In genomic region chr4:40121515-40121914, GRCh38 we compare ENCODE assay signal across 8 cellular contexts.
DNase-seq lines count a peak whose midpoint lies in the region; ATAC-seq and TF ChIP-seq lines count a peak whose summit lies in the region.

No MANE protein-coding gene starts in this region.

- H3K27ac ChIP-seq in H9 (ENCODE audit: insufficient read length, low read depth, low read length) = peak overlapping the region; percentile 46
- H3K27ac ChIP-seq in CD8-positive, alpha-beta memory T cell (ENCODE audit: low read depth, low read length) = no peak overlapping the region

- no peak overlapping the region for H2AK5ac ChIP-seq in H9 (ENCODE audit: insufficient read length, low read length)

- H3K79me1 ChIP-seq in H9 (ENCODE audit: insufficient read depth, low read depth, low read length, poor library complexity, severe bottlenecking) = no peaks in the 10 kb centered on the region

- H4K20me1 ChIP-seq in H9 (ENCODE audit: control insufficient read depth, insufficient read depth, insufficient read length) = no peaks in the 10 kb centered on the region

- ATAC-seq in GM19324 (IDR thresholded peaks at IDR 0.05; ENCODE audit: low FRiP score, unreplicated experiment) (no peak), HG03354 (IDR thresholded peaks at IDR 0.05; ENCODE audit: poor library complexity, severe bottlenecking, unreplicated experiment) (no peak)

- H3K4me1 ChIP-seq in H9 (ENCODE audit: insufficient read depth, low read length) = peaks cover 4% of the 10 kb centered on the region
- H3K4me1 ChIP-seq in CD8-positive, alpha-beta memory T cell (ENCODE audit: insufficient read depth, low read length) = peaks cover 33% of the 10 kb centered on the region

- H3K56ac ChIP-seq in H9 (ENCODE audit: insufficient read length, low read depth, low read length) = no peak overlapping the region

- H3K23me2 ChIP-seq in H9 (ENCODE audit: insufficient read length, low read depth, low read length, poor library complexity, severe bottlenecking) = no peaks in the 10 kb centered on the region

- H3K4me3 Mint-ChIP-seq in CD14-positive monocyte = no peak overlapping the region
- no peak overlapping the region for H3K4me3 Mint-ChIP-seq in H9
- no peak overlapping the region for H3K4me3 Mint-ChIP-seq in CD8-positive, alpha-beta memory T cell

- POLR2A ChIA-PET in CD8-positive, alpha-beta memory T cell (lab: Charles Lee) = interaction anchor here (0.9 kb wide), 1 partner anchor 190 kb away, joined by 3 read pairs; no protein-coding TSS in a partner anchor

- TF ChIP-seq CTCF in CD14-positive monocyte (IDR thresholded peaks at IDR 0.05) (no peak), H9 (conservative IDR thresholded peaks at IDR 0.05) (no peak)

- no peaks in the 10 kb centered on the region for H3K79me2 ChIP-seq in H9 (ENCODE audit: insufficient read depth, low read length)

- peak; percentile 84 for DNase-seq in CD14-positive monocyte (ENCODE audit: low spot score)
- DNase-seq in H9 = no peak
- peak; percentile 15 to 22 for DNase-seq in SW 1271 (lab: John Stamatoyannopoulos, UW)
- peak; percentile 63 for DNase-seq in glomerular visceral epithelial cell (ENCODE audit: extremely low spot score)
- DNase-seq in NCI-H2196 (lab: John Stamatoyannopoulos, UW; ENCODE audit: unreplicated experiment) = no peak
- DNase-seq in CD8-positive, alpha-beta memory T cell = no peak

- H3K27ac Mint-ChIP-seq in CD14-positive monocyte (peak overlapping the region; percentile 73 to 90 (median 86)), H9 (peak overlapping the region in 2 of 3 experiments; percentile 26 to 76; a peak in 2 of 7 replicates)
- H3K27ac Mint-ChIP-seq in CD8-positive, alpha-beta memory T cell = peak overlapping the region in 3 of 8 donors; percentile 26 to 35 (median 29)

- H2BK5ac ChIP-seq in H9 (ENCODE audit: insufficient read length, low read length) = no peak overlapping the region

- H3K36me3 Mint-ChIP-seq in CD14-positive monocyte (peaks cover 10 to 21% of the 10 kb centered on the region in 2 donors), H9 (ENCODE audit: insufficient read depth in 1 of 3, low read depth in 3 of 3) (peaks cover 16 to 45% (median 38%) of the 10 kb centered on the region in 3 experiments)
- peaks cover 0 to 20% (median 12%) of the 10 kb centered on the region in 3 donors for H3K36me3 Mint-ChIP-seq in CD8-positive, alpha-beta memory T cell

- H2BK12ac ChIP-seq in H9 (ENCODE audit: insufficient read length, low read depth, low read length) = no peak overlapping the region

- H3K18ac ChIP-seq in H9 (ENCODE audit: insufficient read length, low read depth, low read length) = no peak overlapping the region

- CTCF ChIA-PET in CD8-positive, alpha-beta memory T cell (lab: Charles Lee) = no interaction called here

- intact Hi-C loops in CD14-positive monocyte (cut with micrococcal nuclease) = loop anchor here in 1 of 2 donors (5.0 kb wide), 1 partner anchor 64 kb away; the partner anchor contains the start of gene N4BP2

- no peak overlapping the region for H3K23ac ChIP-seq in H9 (ENCODE audit: insufficient read length, low read depth, low read length)

- no peak overlapping the region for H3K9ac ChIP-seq in H9 (ENCODE audit: extremely low read depth, insufficient read length, low read length)

- H3K9me3 Mint-ChIP-seq in CD14-positive monocyte (no peaks in the 10 kb centered on the region), H9 (no peaks in the 10 kb centered on the region)
- no peaks in the 10 kb centered on the region for H3K9me3 Mint-ChIP-seq in CD8-positive, alpha-beta memory T cell

- no peak overlapping the region for H4K91ac ChIP-seq in H9 (ENCODE audit: insufficient read length, low read depth, low read length)

- no peak overlapping the region for H2BK20ac ChIP-seq in H9 (ENCODE audit: low read depth, low read length, poor library complexity, severe bottlenecking)

- H3K9me3 ChIP-seq in H9 (ENCODE audit: control insufficient read depth, low read depth, low read length) = no peaks in the 10 kb centered on the region
- H3K9me3 ChIP-seq in CD8-positive, alpha-beta memory T cell (ENCODE audit: low read length) = no peaks in the 10 kb centered on the region

- no peak overlapping the region for H3T11ph ChIP-seq in H9 (ENCODE audit: low read length)

- no peak overlapping the region for H3K4ac ChIP-seq in H9 (ENCODE audit: low read depth, low read length)

- no peak overlapping the region for H3K4me3 ChIP-seq in CD8-positive, alpha-beta memory T cell (ENCODE audit: low read length)

- no peak overlapping the region for H3K4me2 ChIP-seq in H9 (ENCODE audit: insufficient read depth, insufficient read length, low read length)

- H3K27me3 Mint-ChIP-seq in CD14-positive monocyte (ENCODE audit: low read depth in 3 of 3) (no peaks in the 10 kb centered on the region), H9 (ENCODE audit: low read depth) (no peaks in the 10 kb centered on the region)
- H3K27me3 Mint-ChIP-seq in CD8-positive, alpha-beta memory T cell = no peaks in the 10 kb centered on the region

- H2AFZ ChIP-seq in H9 (ENCODE audit: low read length) = no peak overlapping the region

- H3K36me3 ChIP-seq in CD8-positive, alpha-beta memory T cell (ENCODE audit: insufficient read depth, low read length) = no peaks in the 10 kb centered on the region

- H2BK15ac ChIP-seq in H9 (ENCODE audit: low read depth, low read length) = no peak overlapping the region

- WGBS in H9 (ENCODE audit: extremely low coverage, insufficient read length, low lambda C conversion rate) = no CpG with 5 or more reads among the region's 4 CpGs

- H4K5ac ChIP-seq in H9 (ENCODE audit: insufficient read length, low read depth, low read length) = no peak overlapping the region

- no peak overlapping the region for H2BK120ac ChIP-seq in H9 (ENCODE audit: low read depth, low read length, poor library complexity, severe bottlenecking)

- peaks cover 24% of the 10 kb centered on the region for H3K4me1 Mint-ChIP-seq in CD14-positive monocyte
- H3K4me1 Mint-ChIP-seq in H9 = peaks cover 31 to 33% of the 10 kb centered on the region in 2 experiments
- peaks cover 21 to 38% (median 34%) of the 10 kb centered on the region in 3 donors for H3K4me1 Mint-ChIP-seq in CD8-positive, alpha-beta memory T cell

- H3K14ac ChIP-seq in H9 (ENCODE audit: insufficient read depth, low read length) = no peak overlapping the region

- no peak overlapping the region for H4K8ac ChIP-seq in H9 (replicated peaks; ENCODE audit: insufficient read length, low read depth, low read length)

- H3K27me3 ChIP-seq in H9 (ENCODE audit: insufficient read depth, low read length) = no peaks in the 10 kb centered on the region
- no peaks in the 10 kb centered on the region for H3K27me3 ChIP-seq in CD8-positive, alpha-beta memory T cell (ENCODE audit: insufficient read depth, low read length, poor library complexity, severe bottlenecking)

Comparison
In these comparisons a context has a peak if more than half of its experiments do, and no peak if none do; other contexts are left out.
1. DNase-seq: peak in CD14-positive monocyte (single experiment), SW 1271 (2 of 2) and glomerular visceral epithelial cell (single experiment); none in H9 (single experiment), NCI-H2196 (single experiment) and CD8-positive, alpha-beta memory T cell (0 of 5).